8 cellular contexts compared by ENCODE assay signal in genomic region chr12:117262749-117263148, GRCh38.
"Had no signal": no experiment of that assay in that cellular context is flagged by ENCODE, and none has a peak within 500 bp of the region (broad histone marks: within the 10 kb centered on the region; RNA-seq: fewer than 3 reads in every experiment).

No MANE protein-coding gene starts in this region.

- H2AFZ ChIP-seq: GM23338 had no signal

- H3K4me2 ChIP-seq: GM23338 had no signal

- H3K4me3 Mint-ChIP-seq: GM23338, H9, IgD-negative memory B cell had no signal

- H3K4me3 ChIP-seq: GM23338 had no signal

- DNase-seq: H9, HCEC 1CT, KG1 had no signal

- H3K4me1 Mint-ChIP-seq: IgD-negative memory B cell had no signal

- H3K27ac Mint-ChIP-seq: GM23338, IgD-negative memory B cell had no signal

- FAIRE-seq: H1, H54, HTR-8/SVneo had no signal

- H3K9me3 Mint-ChIP-seq: GM23338, H9 had no signal

- ATAC-seq: GM23338 had no signal
